In genomic region chr1:30977511-30977910, GRCh38 we compare ENCODE assay signal across 15 cellular contexts.
DNase-seq lines count a peak whose midpoint lies in the region; ATAC-seq and TF ChIP-seq lines count a peak whose summit lies in the region.
"Had no signal": no experiment of that assay in that cellular context is flagged by ENCODE, and none has a peak within 500 bp of the region (broad histone marks: within the 10 kb centered on the region; RNA-seq: fewer than 3 reads in every experiment).

No MANE protein-coding gene starts in this region.

- CTCF ChIA-PET in activated B cell treated with CpG ODN at 0.5 μM for 24 hours (lab: Charles Lee), result no interaction called here
- CTCF ChIA-PET in naive thymus-derived CD4-positive, alpha-beta T cell (lab: Charles Lee), result interaction anchor here (0.6 kb wide), 1 partner anchor 144 kb away, joined by 3 read pairs; no protein-coding TSS in a partner anchor

- peaks cover 33% of the 10 kb centered on the region for H3K36me3 ChIP-seq in left ventricle myocardium inferior
- peaks cover 0 to 78% (median 50%) of the 10 kb centered on the region in 9 donors for H3K36me3 ChIP-seq in heart left ventricle
- peaks cover 6 to 53% (median 12%) of the 10 kb centered on the region in 3 experiments for H3K36me3 ChIP-seq in naive thymus-derived CD4-positive, alpha-beta T cell (ENCODE audit: control insufficient read depth in 2 of 3, insufficient read depth in 3 of 3, low read length in 3 of 3)
- peaks cover 88% of the 10 kb centered on the region for H3K36me3 ChIP-seq in endodermal cell (ENCODE audit: control insufficient read depth, insufficient read depth, low read length)

- H3K27ac ChIP-seq in left ventricle myocardium inferior (replicated peaks), result peak overlapping the region; percentile 16
- no peak overlapping the region for H3K27ac ChIP-seq in heart left ventricle
- H3K27ac ChIP-seq in naive thymus-derived CD4-positive, alpha-beta T cell (ENCODE audit: low read depth, low read length), result no peak overlapping the region
- H3K27ac ChIP-seq in endodermal cell (ENCODE audit: low read depth, low read length), result no peak overlapping the region

- no peaks in the 10 kb centered on the region for H3K9me3 ChIP-seq in left ventricle myocardium inferior (replicated peaks)
- no peaks in the 10 kb centered on the region for H3K9me3 ChIP-seq in heart left ventricle
- no peaks in the 10 kb centered on the region for H3K9me3 ChIP-seq in naive thymus-derived CD4-positive, alpha-beta T cell (ENCODE audit: control insufficient read depth in 2 of 3, low read length in 3 of 3)
- no peaks in the 10 kb centered on the region for H3K9me3 ChIP-seq in endodermal cell (ENCODE audit: control insufficient read depth, low read length)
- H3K9me3 ChIP-seq: spleen had no signal

- H3K27ac Mint-ChIP-seq in activated B cell treated with CpG ODN at 0.5 μM for 24 hours, result peak overlapping the region; percentile 7
- peak overlapping the region; percentile 5 to 83 (median 58) for H3K27ac Mint-ChIP-seq in naive thymus-derived CD4-positive, alpha-beta T cell
- H3K27ac Mint-ChIP-seq in endodermal cell, result no peak overlapping the region
- H3K27ac Mint-ChIP-seq: progenitor cell of endocrine pancreas had no signal

- ATAC-seq in heart left ventricle, result no peak
- no peak for ATAC-seq in activated B cell treated with CpG ODN at 0.5 μM for 24 hours (ENCODE audit: low read depth)
- no peak for ATAC-seq in naive thymus-derived CD4-positive, alpha-beta T cell
- no peak for ATAC-seq in GM21423 (IDR thresholded peaks at IDR 0.05; ENCODE audit: unreplicated experiment)
- no peak for ATAC-seq in GM21786 (IDR thresholded peaks at IDR 0.05; ENCODE audit: unreplicated experiment)
- no peak for ATAC-seq in GM21526 (IDR thresholded peaks at IDR 0.05; ENCODE audit: low FRiP score, unreplicated experiment)

- H3K9me3 Mint-ChIP-seq in activated B cell treated with CpG ODN at 0.5 μM for 24 hours, result no peaks in the 10 kb centered on the region
- H3K9me3 Mint-ChIP-seq in naive thymus-derived CD4-positive, alpha-beta T cell, result no peaks in the 10 kb centered on the region
- no peaks in the 10 kb centered on the region for H3K9me3 Mint-ChIP-seq in endodermal cell

- no peak for TF ChIP-seq POLR2A in heart left ventricle (IDR thresholded peaks at IDR 0.05)

- H3K4me3 Mint-ChIP-seq in activated B cell treated with CpG ODN at 0.5 μM for 24 hours (no peak overlapping the region), endodermal cell (no peak overlapping the region)
- peak overlapping the region in 3 of 10 donors; percentile 5 to 38 (median 26) for H3K4me3 Mint-ChIP-seq in naive thymus-derived CD4-positive, alpha-beta T cell

- H3K4me1 Mint-ChIP-seq in activated B cell treated with CpG ODN at 0.5 μM for 24 hours (peaks cover 30% of the 10 kb centered on the region), endodermal cell (peaks cover 6% of the 10 kb centered on the region)
- peaks cover 21 to 67% (median 50%) of the 10 kb centered on the region in 7 donors for H3K4me1 Mint-ChIP-seq in naive thymus-derived CD4-positive, alpha-beta T cell

- H3K36me3 Mint-ChIP-seq in activated B cell treated with CpG ODN at 0.5 μM for 24 hours (ENCODE audit: low read depth), result peaks cover 84% of the 10 kb centered on the region
- peaks cover 20 to 63% (median 40%) of the 10 kb centered on the region in 5 donors for H3K36me3 Mint-ChIP-seq in naive thymus-derived CD4-positive, alpha-beta T cell
- H3K36me3 Mint-ChIP-seq in endodermal cell (ENCODE audit: low read depth), result peaks cover 73% of the 10 kb centered on the region

- 98 to 100% (median 99%) methylated on average over 2 of the region's 2 CpGs for WGBS in heart left ventricle, 4 donors
- WGBS in endodermal cell (ENCODE audit: insufficient coverage in 1 of 2, insufficient read length in 1 of 2), 2 experiments, result 93 to 94% methylated on average over 2 of the region's 2 CpGs

- POLR2A ChIA-PET in activated B cell treated with CpG ODN at 0.5 μM for 24 hours (lab: Charles Lee), result no interaction called here
- POLR2A ChIA-PET in naive thymus-derived CD4-positive, alpha-beta T cell (lab: Charles Lee), result no interaction called here

- no peak overlapping the region for H3K9ac ChIP-seq in endodermal cell (ENCODE audit: extremely low read depth, low read length, poor library complexity, severe bottlenecking)

- no peaks in the 10 kb centered on the region for H3K27me3 Mint-ChIP-seq in activated B cell treated with CpG ODN at 0.5 μM for 24 hours
- no peaks in the 10 kb centered on the region for H3K27me3 Mint-ChIP-seq in naive thymus-derived CD4-positive, alpha-beta T cell
- H3K27me3 Mint-ChIP-seq in endodermal cell (ENCODE audit: insufficient read depth), result no peaks in the 10 kb centered on the region
- H3K27me3 Mint-ChIP-seq: progenitor cell of endocrine pancreas had no signal

- DNase-seq in left ventricle myocardium inferior, result no peak
- no peak for DNase-seq in heart left ventricle
- DNase-seq in activated B cell treated with CpG ODN at 0.5 μM for 24 hours, result no peak
- DNase-seq in naive thymus-derived CD4-positive, alpha-beta T cell, result no peak
- DNase-seq in endodermal cell, result no peak
- DNase-seq: activated CD8-positive, alpha-beta memory T cell treated with anti-CD3 and anti-CD28 coated beads, Interleukin-2, amount 50 U/mL, for 4 hours; amygdala; DMS 273 treated with DMSO at 0.1 percent for 48 hours; NCI-H1694; NK-92 treated with Interleukin-12 subunit alpha and Interleukin-12 subunit beta, amount 100 ng/mL, for 24 hours; spleen had no signal

- H3K4me1 ChIP-seq in left ventricle myocardium inferior (peaks cover 53% of the 10 kb centered on the region), heart left ventricle (peaks cover 2 to 50% (median 32%) of the 10 kb centered on the region in 12 donors), endodermal cell (ENCODE audit: control insufficient read depth, insufficient read depth, low read length) (no peaks in the 10 kb centered on the region)
- no peaks in the 10 kb centered on the region for H3K4me1 ChIP-seq in naive thymus-derived CD4-positive, alpha-beta T cell (ENCODE audit: control insufficient read depth in 2 of 2, insufficient read depth in 2 of 2, low read length in 2 of 2)

- intact Hi-C loops in left ventricle myocardium inferior (cut with micrococcal nuclease), result no loop called here
- intact Hi-C loops in heart left ventricle (cut with DNase I), result no loop called here
- intact Hi-C loops in activated B cell treated with CpG ODN at 0.5 μM for 24 hours (cut with micrococcal nuclease), result no loop called here
- intact Hi-C loops in naive thymus-derived CD4-positive, alpha-beta T cell (cut with micrococcal nuclease), result loop anchor here in 1 of 2 donors (2.0 to 10.0 kb wide), 2 partner anchors 13 to 87 kb away; partner anchors contain the start of gene PUM1

- H3K27me3 ChIP-seq in left ventricle myocardium inferior (ENCODE audit: low read depth) (no peaks in the 10 kb centered on the region), heart left ventricle (no peaks in the 10 kb centered on the region), endodermal cell (ENCODE audit: control insufficient read depth, insufficient read depth, low read length, poor library complexity, severe bottlenecking) (no peaks in the 10 kb centered on the region)
- H3K27me3 ChIP-seq in naive thymus-derived CD4-positive, alpha-beta T cell (ENCODE audit: control insufficient read depth in 2 of 2, insufficient read depth in 2 of 2, low read length in 2 of 2), result no peaks in the 10 kb centered on the region
- H3K27me3 ChIP-seq: spleen had no signal

- no peak for TF ChIP-seq CTCF in left ventricle myocardium inferior (IDR thresholded peaks at IDR 0.05; ENCODE audit: borderline replicate concordance)
- TF ChIP-seq CTCF in heart left ventricle (IDR thresholded peaks at IDR 0.05), result no peak
- no peak for TF ChIP-seq CTCF in activated B cell treated with CpG ODN at 0.5 μM for 24 hours (IDR thresholded peaks at IDR 0.05)
- TF ChIP-seq CTCF in endodermal cell (conservative IDR thresholded peaks at IDR 0.05), result no peak

- H3K4me3 ChIP-seq in left ventricle myocardium inferior (no peak overlapping the region), heart left ventricle (no peak overlapping the region), endodermal cell (ENCODE audit: low read length) (no peak overlapping the region)
- no peak overlapping the region for H3K4me3 ChIP-seq in naive thymus-derived CD4-positive, alpha-beta T cell (ENCODE audit: low read length)
- H3K4me3 ChIP-seq: spleen had no signal
